In genomic region chr10:86821600-86821999, GRCh38 we compare ENCODE assay signal across 1 cellular context.
TF ChIP-seq lines count a peak whose summit lies in the region.

No MANE protein-coding gene starts in this region.

TF ChIP-seq in K562, 482 proteins besides CTCF, POLR2A, EP300 and RAD21 (continued from another document):
- TF ChIP-seq ZBTB40 (IDR thresholded peaks at IDR 0.05), result peak; percentile 44; the same call in 1 of the 2 replicates
- no peak for TF ChIP-seq ZBTB40 (CRISPR knock-in tag; IDR thresholded peaks at IDR 0.05)
